Comparison of ENCODE assay signal across 8 cellular contexts in genomic region chr19:45092747-45093678, GRCh38. TPM values are rescaled to one million over a fixed set of nuclear protein-coding genes. Genes with fewer than 3 reads are reported as not detected.
DNase-seq lines count a peak whose midpoint lies in the region; FAIRE-seq and TF ChIP-seq lines count a peak whose summit lies in the region.

Gene PPP1R37, plus strand, starts transcription at chr19:45093179. Its CDS starts 147 bp downstream, at chr19:45093326.

- peak within 1 kb of the TSS; percentile 97 for H3K27ac Mint-ChIP-seq in activated naive CD4-positive, alpha-beta T cell treated with anti-CD3 and anti-CD28 coated beads, Interleukin-2, amount 10 ng/mL, durations not matched to agents 7 days and 5 days

- peaks cover 39% of the 10 kb centered on the region for H4K20me1 ChIP-seq in SK-N-SH (ENCODE audit: insufficient read depth)

- H3K27me3 Mint-ChIP-seq in activated naive CD4-positive, alpha-beta T cell treated with anti-CD3 and anti-CD28 coated beads, Interleukin-2, amount 10 ng/mL, durations not matched to agents 7 days and 5 days, result no peaks in the 10 kb centered on the region

- H3K36me3 ChIP-seq in SK-N-SH (replicated peaks in 1 of 2; ENCODE audit: control insufficient read depth in 1 of 2, insufficient read depth in 2 of 2, low read length in 1 of 2), result peaks cover 2 to 9% of the 10 kb centered on the region in 2 experiments

- peaks cover 31% of the 10 kb centered on the region for H3K36me3 Mint-ChIP-seq in activated naive CD4-positive, alpha-beta T cell treated with anti-CD3 and anti-CD28 coated beads, Interleukin-2, amount 10 ng/mL, durations not matched to agents 7 days and 5 days

- H3K9me2 ChIP-seq in SK-N-SH, result no peaks in the 10 kb centered on the region

- H3K9ac ChIP-seq in SK-N-SH, result peak within 1 kb of the TSS; percentile 99

- CTCF ChIA-PET in HEK293T (lab: Yijun Ruan, JAX) (no interaction called here), SK-N-SH (lab: Yijun Ruan, JAX) (interaction anchor here (0.6 to 2.7 kb wide), 11 partner anchors 11 to 245 kb away, joined by 3 to 8 read pairs (median 4); partner anchors contain the start of gene GEMIN7)
- CTCF ChIA-PET in activated naive CD4-positive, alpha-beta T cell treated with anti-CD3 and anti-CD28 coated beads, Interleukin-2, amount 10 ng/mL, durations not matched to agents 7 days and 5 days (lab: Charles Lee), result interaction anchor here (0.7 to 2.1 kb wide), 6 partner anchors 33 to 392 kb away, joined by 3 to 14 read pairs (median 3); partner anchors contain the start of genes BLOC1S3 and TRAPPC6A

- peak; percentile 96 for FAIRE-seq in G401.6 (lab: Jason Lieb, UNC)

- H3K9me3 Mint-ChIP-seq in activated naive CD4-positive, alpha-beta T cell treated with anti-CD3 and anti-CD28 coated beads, Interleukin-2, amount 10 ng/mL, durations not matched to agents 7 days and 5 days, result peaks cover 3% of the 10 kb centered on the region

- TF ChIP-seq RAD21 in SK-N-SH (IDR thresholded peaks at IDR 0.05; ENCODE audit: low read length), result no peak

- peak; percentile 82 to 98; a peak in 3 of 4 replicates for TF ChIP-seq EP300 in SK-N-SH (IDR thresholded peaks at IDR 0.05; ENCODE audit: borderline replicate concordance in 1 of 2, low read depth in 1 of 2, low read length in 1 of 2)

- POLR2A ChIA-PET in HEK293T (lab: Yijun Ruan, JAX), result interaction anchor here (0.7 to 4.4 kb wide), 14 partner anchors 8 to 203 kb away, joined by 3 to 44 read pairs (median 6); partner anchors contain the start of genes BLOC1S3, CLASRP, GEMIN7 and TRAPPC6A
- POLR2A ChIA-PET in SK-N-SH (lab: Yijun Ruan, JAX), result interaction anchor here (0.6 to 2.1 kb wide), 8 partner anchors 8 to 637 kb away, joined by 3 to 19 read pairs (median 4); partner anchors contain the start of genes BLOC1S3, CLASRP, GEMIN7 and TRAPPC6A

- DNase-seq in HEK293T (ENCODE audit: extremely low spot score) (peak; percentile 91), NCI-H1092 (lab: John Stamatoyannopoulos, UW) (peak; percentile 93), SK-N-SH (peak; percentile 96), germinal center (ENCODE audit: low spot score) (peak; percentile 96), non-pigmented ciliary epithelial cell (ENCODE audit: low read depth) (peak; percentile 91), substantia nigra (lab: John Stamatoyannopoulos, UW) (peak; percentile 59 to 94 (median 85))
- DNase-seq in activated naive CD4-positive, alpha-beta T cell treated with anti-CD3 and anti-CD28 coated beads, Interleukin-2, amount 10 ng/mL, durations not matched to agents 7 days and 5 days, result peak; percentile 94

- peaks cover 24% of the 10 kb centered on the region for H3F3A ChIP-seq in SK-N-SH (replicated peaks; ENCODE audit: insufficient read depth)

- H3K27ac ChIP-seq in SK-N-SH (ENCODE audit: low read depth in 2 of 2, low read length in 1 of 2) (peak within 1 kb of the TSS; percentile 94 to 95), substantia nigra (ENCODE audit: low read depth, low read length, poor library complexity, severe bottlenecking) (peak within 1 kb of the TSS; percentile 92)

- no peaks in the 10 kb centered on the region for H3K27me3 ChIP-seq in SK-N-SH (ENCODE audit: insufficient read depth)

- H3K9me3 ChIP-seq in SK-N-SH, result no peaks in the 10 kb centered on the region

- peaks cover 68% of the 10 kb centered on the region for H3K79me2 ChIP-seq in SK-N-SH (ENCODE audit: insufficient read depth)

- H3K4me3 Mint-ChIP-seq in activated naive CD4-positive, alpha-beta T cell treated with anti-CD3 and anti-CD28 coated beads, Interleukin-2, amount 10 ng/mL, durations not matched to agents 7 days and 5 days, result peak within 1 kb of the TSS; percentile 91

- peaks cover 66% of the 10 kb centered on the region for H3K4me1 Mint-ChIP-seq in activated naive CD4-positive, alpha-beta T cell treated with anti-CD3 and anti-CD28 coated beads, Interleukin-2, amount 10 ng/mL, durations not matched to agents 7 days and 5 days

- H3K4me3 ChIP-seq in SK-N-SH (ENCODE audit: low read depth in 2 of 2, low read length in 1 of 2), result peak within 1 kb of the TSS; percentile 78 to 98

- TF ChIP-seq CTCF in SK-N-SH (IDR thresholded peaks at IDR 0.05), result peak; percentile 35

- peaks cover 17 to 28% of the 10 kb centered on the region in 2 experiments; a peak in 3 of 4 replicates for H3K4me1 ChIP-seq in SK-N-SH (ENCODE audit: control insufficient read depth in 1 of 2, insufficient read depth in 2 of 2, low read depth in 1 of 2, low read length in 1 of 2)

- H3K4me2 ChIP-seq in SK-N-SH, result peak within 1 kb of the TSS; percentile 98

- peak within 1 kb of the TSS; percentile 93 for H2AFZ ChIP-seq in SK-N-SH (ENCODE audit: low read depth)

- under 1% methylated on average over 55 of the region's 103 CpGs for WGBS in SK-N-SH (ENCODE audit: low lambda C conversion rate)

TF ChIP-seq in HEK293T, 16 proteins besides CTCF, POLR2A, EP300 and RAD21:
- TF ChIP-seq CTBP1 (IDR thresholded peaks at IDR 0.05; ENCODE audit: borderline replicate concordance), result peak; percentile 33; the same call in 1 of the 2 replicates
- 0 out of 2 replicates have a peak, but pooled peaks have one; percentile 60 for TF ChIP-seq ELF4 (IDR thresholded peaks at IDR 0.05)
- peak; percentile 58 for TF ChIP-seq L3MBTL2 (conservative IDR thresholded peaks at IDR 0.05)
- TF ChIP-seq LEF1 (IDR thresholded peaks at IDR 0.05; ENCODE audit: borderline replicate concordance), result no peak; the same call in 1 of the 2 replicates
- TF ChIP-seq SP1 (IDR thresholded peaks at IDR 0.05), result no peak; the same call in 1 of the 2 replicates

TF ChIP-seq in SK-N-SH, 30 proteins besides CTCF, POLR2A, EP300 and RAD21 (continues in another document):
- TF ChIP-seq ELF1 (IDR thresholded peaks at IDR 0.05) (peak; percentile 74), NRF1 (IDR thresholded peaks at IDR 0.05; ENCODE audit: low read depth, low read length) (peak; percentile 69), SIN3A (IDR thresholded peaks at IDR 0.05; ENCODE audit: borderline replicate concordance, low read depth, low read length) (peak; percentile 80; the same call in 1 of the 2 replicates), USF1 (IDR thresholded peaks at IDR 0.05; ENCODE audit: borderline replicate concordance, low read depth) (no peak), TAF1 (IDR thresholded peaks at IDR 0.05; ENCODE audit: borderline replicate concordance, low read depth, low read length) (peak; percentile 75; the same call in 1 of the 2 replicates), RXRA (IDR thresholded peaks at IDR 0.05; ENCODE audit: borderline replicate concordance, low read depth) (no peak), CHD2 (IDR thresholded peaks at IDR 0.05; ENCODE audit: low read length, partially characterized antibody) (peak; percentile 49), MXI1 (IDR thresholded peaks at IDR 0.05; ENCODE audit: low read depth, low read length) (0 out of 2 replicates have a peak, but pooled peaks have one; percentile 29), FOXJ3 (CRISPR knock-in tag; IDR thresholded peaks at IDR 0.05) (no peak), SMC3 (IDR thresholded peaks at IDR 0.05; ENCODE audit: low read depth, low read length) (no peak), FOXM1 (IDR thresholded peaks at IDR 0.05; ENCODE audit: low read depth) (no peak; the same call in 1 of the 2 replicates), EZH2phosphoT487 (IDR thresholded peaks at IDR 0.05; ENCODE audit: borderline replicate concordance, low read depth) (no peak), REST (IDR thresholded peaks at IDR 0.05; ENCODE audit: low read depth, low read length) (no peak), GABPA (IDR thresholded peaks at IDR 0.05; ENCODE audit: low read depth) (peak; percentile 55; the same call in 1 of the 2 replicates)

RNA-seq across cellular contexts. Expression of gene PPP1R37, which starts in this region (rescaled TPM):
- polyA plus RNA-seq in SK-N-SH (2012; rRNA removed), result 19.3 and 24.4 TPM in 2 replicates
- 9.4 and 14.2 TPM in 2 replicates for polyA plus RNA-seq in SK-N-SH (2012; cell fraction: cytosol; rRNA removed)
- polyA plus RNA-seq in SK-N-SH (2012; cell fraction: nucleus; rRNA removed), result 53.9 and 70.9 TPM in 2 replicates

Comparison
In these comparisons a context has a peak if more than half of its experiments do, and no peak if none do; other contexts are left out.
1. Peak in every context shown above with its lines: DNase-seq, H3K4me3 ChIP-seq and H3K27ac ChIP-seq.